ENCODE assay signal across 2 cellular contexts in genomic region chr12:131787143-131787660, GRCh38.
TF ChIP-seq lines count a peak whose summit lies in the region.

No MANE protein-coding gene starts in this region.

TF ChIP-seq in K562, 482 proteins besides CTCF, POLR2A, EP300 and RAD21:
- TF ChIP-seq POLR2G (IDR thresholded peaks at IDR 0.05; ENCODE audit: low read depth, low read length) = peak; percentile 34; the same call in 1 of the 2 replicates
- TF ChIP-seq RBM34 (IDR thresholded peaks at IDR 0.05; ENCODE audit: borderline replicate concordance, insufficient read depth, low read length) = no peak
TF ChIP-seq in K562: peak in this region for 1.

TF ChIP-seq in HepG2, 621 proteins besides CTCF, POLR2A, EP300 and RAD21:
- TF ChIP-seq FOXO1 (CRISPR knock-in tag; IDR thresholded peaks at IDR 0.05) = no peak
- no peak for TF ChIP-seq ZNF329 (CRISPR knock-in tag; IDR thresholded peaks at IDR 0.05; ENCODE audit: low read depth)
- TF ChIP-seq ZFX (CRISPR knock-in tag; IDR thresholded peaks at IDR 0.05; ENCODE audit: low read depth) = no peak
- no peak for TF ChIP-seq ZNF432 (CRISPR knock-in tag; IDR thresholded peaks at IDR 0.05; ENCODE audit: borderline replicate concordance)
- no peak for TF ChIP-seq ZNF746 (CRISPR knock-in tag; IDR thresholded peaks at IDR 0.05)
- TF ChIP-seq ZNF816 (CRISPR knock-in tag; IDR thresholded peaks at IDR 0.05; ENCODE audit: borderline replicate concordance) = no peak
- TF ChIP-seq NR3C1 (CRISPR knock-in tag; IDR thresholded peaks at IDR 0.05) = no peak
- no peak for TF ChIP-seq ZNF414 (CRISPR knock-in tag; IDR thresholded peaks at IDR 0.05)
- no peak for TF ChIP-seq TEAD2 (CRISPR knock-in tag; IDR thresholded peaks at IDR 0.05)
- no peak for TF ChIP-seq ZNF879 (CRISPR knock-in tag; IDR thresholded peaks at IDR 0.05)
- TF ChIP-seq NR2F1 (CRISPR knock-in tag; IDR thresholded peaks at IDR 0.05) = no peak
- no peak for TF ChIP-seq ATF7 (IDR thresholded peaks at IDR 0.05)
- TF ChIP-seq ATF7 (CRISPR knock-in tag; IDR thresholded peaks at IDR 0.05) = no peak
- no peak for TF ChIP-seq KDM6A (CRISPR knock-in tag; IDR thresholded peaks at IDR 0.05; ENCODE audit: low read depth)
- TF ChIP-seq ZNF326 (CRISPR knock-in tag; IDR thresholded peaks at IDR 0.05; ENCODE audit: borderline replicate concordance) = no peak
- TF ChIP-seq MAZ (IDR thresholded peaks at IDR 0.05; ENCODE audit: borderline replicate concordance, low read depth, low read length) = no peak
- no peak for TF ChIP-seq MAZ (CRISPR knock-in tag; IDR thresholded peaks at IDR 0.05; ENCODE audit: low read depth)
- TF ChIP-seq FOXO4 (CRISPR knock-in tag; conservative IDR thresholded peaks at IDR 0.05) = no peak
- no peak for TF ChIP-seq MED13 (CRISPR knock-in tag; IDR thresholded peaks at IDR 0.05)
- no peak for TF ChIP-seq NAIF1 (CRISPR knock-in tag; IDR thresholded peaks at IDR 0.05; ENCODE audit: borderline replicate concordance)
- TF ChIP-seq ZNF343 (CRISPR knock-in tag; IDR thresholded peaks at IDR 0.05) = no peak
